ENCODE assay signal across 8 cellular contexts in genomic region chr2:48420512-48421197, GRCh38. TPM values are rescaled to one million over a fixed set of nuclear protein-coding genes. Genes with fewer than 3 reads are reported as not detected.
DNase-seq lines count a peak whose midpoint lies in the region; ATAC-seq and TF ChIP-seq lines count a peak whose summit lies in the region.

No MANE protein-coding gene starts in this region.

- H3K27me3 ChIP-seq in right lobe of liver = no peaks in the 10 kb centered on the region

- H3K4me1 ChIP-seq in right lobe of liver = peaks cover 0 to 44% (median 22%) of the 10 kb centered on the region in 4 donors

- no peak for TF ChIP-seq POLR2A in right lobe of liver (IDR thresholded peaks at IDR 0.05)

- H3K9me3 ChIP-seq in right lobe of liver = no peaks in the 10 kb centered on the region

- no peaks in the 10 kb centered on the region for H3K36me3 ChIP-seq in right lobe of liver

- ATAC-seq in GM19452 (IDR thresholded peaks at IDR 0.05; ENCODE audit: unreplicated experiment) (peak; percentile 77), HG03565 (IDR thresholded peaks at IDR 0.05; ENCODE audit: unreplicated experiment) (peak; percentile 66), right lobe of liver (peak; percentile 79 to 88 (median 84))

- peak overlapping the region in 2 of 3 donors; percentile 24 to 63 for H3K27ac ChIP-seq in right lobe of liver

- peak overlapping the region in 6 of 7 donors; percentile 25 to 79 (median 62) for H3K27ac Mint-ChIP-seq in CD14-positive monocyte
- peak overlapping the region; percentile 51 for H3K27ac Mint-ChIP-seq in dendritic cell treated with granulocyte-macrophage colony-stimulating factor and Interleukin-4, amounts not matched to agents 40 ng/mL and 50 ng/mL, for 4 days

- peak; percentile 95 for TF ChIP-seq CTCF in CD14-positive monocyte (IDR thresholded peaks at IDR 0.05)
- TF ChIP-seq CTCF in right lobe of liver (IDR thresholded peaks at IDR 0.05) = peak in 3 of 4 donors; percentile 96 to 99 (median 98)

- H3K27me3 Mint-ChIP-seq in CD14-positive monocyte (ENCODE audit: low read depth in 3 of 3) = peaks cover 0 to 5% (median 0%) of the 10 kb centered on the region in 3 donors
- H3K27me3 Mint-ChIP-seq in dendritic cell treated with granulocyte-macrophage colony-stimulating factor and Interleukin-4, amounts not matched to agents 40 ng/mL and 50 ng/mL, for 4 days = no peaks in the 10 kb centered on the region

- 0% methylated on average over 16 of the region's 17 CpGs for WGBS in right lobe of liver (ENCODE audit: insufficient coverage, low coverage, low lambda C conversion rate, missing lambda C conversion rate)

- H3K36me3 Mint-ChIP-seq in CD14-positive monocyte = peaks cover 0 to 3% of the 10 kb centered on the region in 2 donors
- no peaks in the 10 kb centered on the region for H3K36me3 Mint-ChIP-seq in dendritic cell treated with granulocyte-macrophage colony-stimulating factor and Interleukin-4, amounts not matched to agents 40 ng/mL and 50 ng/mL, for 4 days (ENCODE audit: low read depth)

- H3K9me3 Mint-ChIP-seq in CD14-positive monocyte = peaks cover 0 to 2% (median 0%) of the 10 kb centered on the region in 7 donors
- no peaks in the 10 kb centered on the region for H3K9me3 Mint-ChIP-seq in dendritic cell treated with granulocyte-macrophage colony-stimulating factor and Interleukin-4, amounts not matched to agents 40 ng/mL and 50 ng/mL, for 4 days

- DNase-seq in CD14-positive monocyte (ENCODE audit: low spot score) = peak; percentile 85
- DNase-seq in NCI-H748 treated with DMSO at 0.1 percent for 48 hours (lab: John Stamatoyannopoulos, UW) = peak; percentile 60
- peak; percentile 91 to 94 for DNase-seq in activated CD4-positive, alpha-beta T cell treated with anti-CD3 and anti-CD28 coated beads, Interleukin-2, amount 50 U/mL, for 24 hours (ENCODE audit: low read depth in 1 of 2, low spot score in 1 of 2)
- DNase-seq in right lobe of liver = peak; percentile 87 to 91 (median 88)
- peak; percentile 83 to 94 (median 89) for DNase-seq in stimulated activated CD4-positive, alpha-beta T cell treated with anti-CD3 and anti-CD28 coated beads, TNF-alpha, amount 100 ng/mL, for 1 hour (ENCODE audit: low read depth in 3 of 3, low spot score in 1 of 3)

- peak overlapping the region in 1 of 3 donors; percentile 0 for H3K4me3 ChIP-seq in right lobe of liver

- H3K4me1 Mint-ChIP-seq in CD14-positive monocyte = peaks cover 22% of the 10 kb centered on the region
- peaks cover 7% of the 10 kb centered on the region for H3K4me1 Mint-ChIP-seq in dendritic cell treated with granulocyte-macrophage colony-stimulating factor and Interleukin-4, amounts not matched to agents 40 ng/mL and 50 ng/mL, for 4 days (ENCODE audit: low read depth)

- intact Hi-C loops in CD14-positive monocyte (cut with micrococcal nuclease) (loop anchor here (1.0 to 5.0 kb wide), 2 partner anchors 310 to 563 kb away; no protein-coding TSS in a partner anchor), right lobe of liver (cut with DNase I) (loop anchor here in 1 of 2 donors (10.0 kb wide), 1 partner anchor 506 kb away; no protein-coding TSS in a partner anchor)
- intact Hi-C loops in dendritic cell treated with granulocyte-macrophage colony-stimulating factor and Interleukin-4, amounts not matched to agents 40 ng/mL and 50 ng/mL, for 4 days (cut with micrococcal nuclease) = loop anchor here (5.0 to 10.0 kb wide), 3 partner anchors 38 to 563 kb away; no protein-coding TSS in a partner anchor

- peak overlapping the region; percentile 55 to 81 for H3K4me3 Mint-ChIP-seq in CD14-positive monocyte
- H3K4me3 Mint-ChIP-seq in dendritic cell treated with granulocyte-macrophage colony-stimulating factor and Interleukin-4, amounts not matched to agents 40 ng/mL and 50 ng/mL, for 4 days = peak overlapping the region; percentile 1

RNA-seq across cellular contexts. Expression of gene PPP1R21, which starts 19.9 kb away (rescaled TPM):
- polyA plus RNA-seq in CD14-positive monocyte = 10 to 100 TPM; 11.8 to 18.2 TPM
- total RNA-seq in right lobe of liver = 10 to 100 TPM in 5 of 6 experiments, 1 to 10 TPM in 1; 8.5 to 20.1 (median 13.4) TPM
